1 cellular context compared by ENCODE assay signal in the genomic region with DNA sequence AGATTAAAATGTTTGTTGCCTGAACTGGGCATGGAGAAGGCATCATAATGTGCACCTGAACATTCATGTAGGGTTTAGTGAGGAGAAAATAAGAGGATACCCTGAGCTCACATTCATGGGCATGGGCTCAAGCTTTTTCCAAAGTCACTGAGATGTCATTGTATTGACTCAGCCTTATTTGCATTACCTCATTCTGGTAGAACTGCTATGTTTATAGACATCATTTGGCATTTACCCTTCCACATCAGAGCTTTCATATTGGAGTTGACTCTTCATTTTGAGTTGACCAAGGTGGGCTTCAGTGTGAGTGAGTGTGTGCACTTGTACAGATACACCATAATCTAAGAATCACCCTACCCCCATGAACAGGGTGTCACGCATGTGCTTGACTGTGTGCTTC.
TF ChIP-seq lines count a peak whose summit lies in the region.

No MANE protein-coding gene starts in this region.

TF ChIP-seq in K562, 482 proteins besides CTCF, POLR2A, EP300 and RAD21 (continued from another document):
- TF ChIP-seq, protein P1, sequence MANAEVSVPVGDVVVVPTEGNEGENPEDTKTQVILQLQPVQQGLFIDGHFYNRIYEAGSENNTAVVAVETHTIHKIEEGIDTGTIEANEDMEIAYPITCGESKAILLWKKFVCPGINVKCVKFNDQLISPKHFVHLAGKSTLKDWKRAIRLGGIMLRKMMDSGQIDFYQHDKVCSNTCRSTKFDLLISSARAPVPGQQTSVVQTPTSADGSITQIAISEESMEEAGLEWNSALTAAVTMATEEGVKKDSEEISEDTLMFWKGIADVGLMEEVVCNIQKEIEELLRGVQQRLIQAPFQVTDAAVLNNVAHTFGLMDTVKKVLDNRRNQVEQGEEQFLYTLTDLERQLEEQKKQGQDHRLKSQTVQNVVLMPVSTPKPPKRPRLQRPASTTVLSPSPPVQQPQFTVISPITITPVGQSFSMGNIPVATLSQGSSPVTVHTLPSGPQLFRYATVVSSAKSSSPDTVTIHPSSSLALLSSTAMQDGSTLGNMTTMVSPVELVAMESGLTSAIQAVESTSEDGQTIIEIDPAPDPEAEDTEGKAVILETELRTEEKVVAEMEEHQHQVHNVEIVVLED (CRISPR knock-in tag; IDR thresholded peaks at IDR 0.05): no peak
- no peak for TF ChIP-seq JUND (IDR thresholded peaks at IDR 0.05; ENCODE audit: borderline replicate concordance, low read depth, low read length)
- TF ChIP-seq JUND (tag; IDR thresholded peaks at IDR 0.05; ENCODE audit: borderline replicate concordance, low read depth, low read length): 0 out of 3 replicates have a peak, but pooled peaks have one; percentile 2
- no peak for TF ChIP-seq TRIM28 (IDR thresholded peaks at IDR 0.05)
- no peak for TF ChIP-seq L3MBTL2 (IDR thresholded peaks at IDR 0.05)
- no peak for TF ChIP-seq SOX6 (IDR thresholded peaks at IDR 0.05)
- 0 out of 2 replicates have a peak, but pooled peaks have one; percentile 16 for TF ChIP-seq ATF7 (IDR thresholded peaks at IDR 0.05)
- TF ChIP-seq, protein P2, sequence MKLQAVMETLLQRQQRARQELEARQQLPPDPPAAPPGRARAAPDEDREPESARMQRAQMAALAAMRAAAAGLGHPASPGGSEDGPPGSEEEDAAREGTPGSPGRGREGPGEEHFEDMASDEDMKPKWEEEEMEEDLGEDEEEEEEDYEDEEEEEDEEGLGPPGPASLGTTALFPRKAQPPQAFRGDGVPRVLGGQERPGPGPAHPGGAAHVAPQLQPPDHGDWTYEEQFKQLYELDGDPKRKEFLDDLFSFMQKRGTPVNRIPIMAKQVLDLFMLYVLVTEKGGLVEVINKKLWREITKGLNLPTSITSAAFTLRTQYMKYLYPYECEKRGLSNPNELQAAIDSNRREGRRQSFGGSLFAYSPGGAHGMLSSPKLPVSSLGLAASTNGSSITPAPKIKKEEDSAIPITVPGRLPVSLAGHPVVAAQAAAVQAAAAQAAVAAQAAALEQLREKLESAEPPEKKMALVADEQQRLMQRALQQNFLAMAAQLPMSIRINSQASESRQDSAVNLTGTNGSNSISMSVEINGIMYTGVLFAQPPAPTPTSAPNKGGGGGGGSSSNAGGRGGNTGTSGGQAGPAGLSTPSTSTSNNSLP (IDR thresholded peaks at IDR 0.05; ENCODE audit: borderline replicate concordance, low read depth, low read length): no peak
- no peak for TF ChIP-seq ZNF3 (CRISPR knock-in tag; IDR thresholded peaks at IDR 0.05)
- no peak for TF ChIP-seq CHD2 (IDR thresholded peaks at IDR 0.05; ENCODE audit: low read depth, low read length)
- no peak for TF ChIP-seq CHD4 (IDR thresholded peaks at IDR 0.05; ENCODE audit: insufficient read depth, insufficient replicate concordance, low read depth, low read length, poor library complexity, severe bottlenecking)
- no peak for TF ChIP-seq HOXB6 (CRISPR knock-in tag; IDR thresholded peaks at IDR 0.05; ENCODE audit: borderline replicate concordance)
- TF ChIP-seq, protein P3, sequence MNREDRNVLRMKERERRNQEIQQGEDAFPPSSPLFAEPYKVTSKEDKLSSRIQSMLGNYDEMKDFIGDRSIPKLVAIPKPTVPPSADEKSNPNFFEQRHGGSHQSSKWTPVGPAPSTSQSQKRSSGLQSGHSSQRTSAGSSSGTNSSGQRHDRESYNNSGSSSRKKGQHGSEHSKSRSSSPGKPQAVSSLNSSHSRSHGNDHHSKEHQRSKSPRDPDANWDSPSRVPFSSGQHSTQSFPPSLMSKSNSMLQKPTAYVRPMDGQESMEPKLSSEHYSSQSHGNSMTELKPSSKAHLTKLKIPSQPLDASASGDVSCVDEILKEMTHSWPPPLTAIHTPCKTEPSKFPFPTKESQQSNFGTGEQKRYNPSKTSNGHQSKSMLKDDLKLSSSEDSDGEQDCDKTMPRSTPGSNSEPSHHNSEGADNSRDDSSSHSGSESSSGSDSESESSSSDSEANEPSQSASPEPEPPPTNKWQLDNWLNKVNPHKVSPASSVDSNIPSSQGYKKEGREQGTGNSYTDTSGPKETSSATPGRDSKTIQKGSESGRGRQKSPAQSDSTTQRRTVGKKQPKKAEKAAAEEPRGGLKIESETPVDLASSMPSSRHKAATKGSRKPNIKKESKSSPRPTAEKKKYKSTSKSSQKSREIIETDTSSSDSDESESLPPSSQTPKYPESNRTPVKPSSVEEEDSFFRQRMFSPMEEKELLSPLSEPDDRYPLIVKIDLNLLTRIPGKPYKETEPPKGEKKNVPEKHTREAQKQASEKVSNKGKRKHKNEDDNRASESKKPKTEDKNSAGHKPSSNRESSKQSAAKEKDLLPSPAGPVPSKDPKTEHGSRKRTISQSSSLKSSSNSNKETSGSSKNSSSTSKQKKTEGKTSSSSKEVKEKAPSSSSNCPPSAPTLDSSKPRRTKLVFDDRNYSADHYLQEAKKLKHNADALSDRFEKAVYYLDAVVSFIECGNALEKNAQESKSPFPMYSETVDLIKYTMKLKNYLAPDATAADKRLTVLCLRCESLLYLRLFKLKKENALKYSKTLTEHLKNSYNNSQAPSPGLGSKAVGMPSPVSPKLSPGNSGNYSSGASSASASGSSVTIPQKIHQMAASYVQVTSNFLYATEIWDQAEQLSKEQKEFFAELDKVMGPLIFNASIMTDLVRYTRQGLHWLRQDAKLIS (CRISPR knock-in tag; IDR thresholded peaks at IDR 0.05): no peak
- TF ChIP-seq, protein P4, sequence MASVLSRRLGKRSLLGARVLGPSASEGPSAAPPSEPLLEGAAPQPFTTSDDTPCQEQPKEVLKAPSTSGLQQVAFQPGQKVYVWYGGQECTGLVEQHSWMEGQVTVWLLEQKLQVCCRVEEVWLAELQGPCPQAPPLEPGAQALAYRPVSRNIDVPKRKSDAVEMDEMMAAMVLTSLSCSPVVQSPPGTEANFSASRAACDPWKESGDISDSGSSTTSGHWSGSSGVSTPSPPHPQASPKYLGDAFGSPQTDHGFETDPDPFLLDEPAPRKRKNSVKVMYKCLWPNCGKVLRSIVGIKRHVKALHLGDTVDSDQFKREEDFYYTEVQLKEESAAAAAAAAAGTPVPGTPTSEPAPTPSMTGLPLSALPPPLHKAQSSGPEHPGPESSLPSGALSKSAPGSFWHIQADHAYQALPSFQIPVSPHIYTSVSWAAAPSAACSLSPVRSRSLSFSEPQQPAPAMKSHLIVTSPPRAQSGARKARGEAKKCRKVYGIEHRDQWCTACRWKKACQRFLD (CRISPR knock-in tag; IDR thresholded peaks at IDR 0.05): no peak
